In genomic region chr17:1583569-1583968, GRCh38 we compare ENCODE assay signal across 29 cellular contexts. TPM values are rescaled to one million over a fixed set of nuclear protein-coding genes. Genes with fewer than 3 reads are reported as not detected.
DNase-seq lines count a peak whose midpoint lies in the region; ATAC-seq and TF ChIP-seq lines count a peak whose summit lies in the region.
"Had no signal": no experiment of that assay in that cellular context is flagged by ENCODE, and none has a peak within 500 bp of the region (broad histone marks: within the 10 kb centered on the region; RNA-seq: fewer than 3 reads in every experiment).

No MANE protein-coding gene starts in this region.

- H3K36me3 Mint-ChIP-seq in stimulated activated effector memory CD8-positive, alpha-beta T cell treated with anti-CD3 and anti-CD28 coated beads, Interleukin-12 subunit alpha, Interleukin-12 subunit beta, amount 100 ng/mL, for 72 hours, result no peaks in the 10 kb centered on the region
- no peaks in the 10 kb centered on the region for H3K36me3 Mint-ChIP-seq in Calu3 (ENCODE audit: insufficient read depth, unreplicated experiment)
- H3K36me3 Mint-ChIP-seq: activated naive CD4-positive, alpha-beta T cell treated with anti-CD3 and anti-CD28 coated beads, Interleukin-2, amount 10 ng/mL, durations not matched to agents 7 days and 5 days; IgD-negative memory B cell had no signal

- no peak for ATAC-seq in stimulated activated effector memory CD8-positive, alpha-beta T cell treated with anti-CD3 and anti-CD28 coated beads, Interleukin-12 subunit alpha, Interleukin-12 subunit beta, amount 100 ng/mL, for 72 hours
- ATAC-seq: gastroesophageal sphincter, GM23338, upper lobe of right lung had no signal

- CTCF ChIA-PET in RWPE1 (lab: Yijun Ruan, JAX), result no interaction called here
- CTCF ChIA-PET in Calu3 (lab: Charles Lee), result no interaction called here

- TF ChIP-seq CTCF in RWPE1 (conservative IDR thresholded peaks at IDR 0.05; ENCODE audit: low read depth) (no peak), Calu3 (IDR thresholded peaks at IDR 0.05; ENCODE audit: unreplicated experiment) (no peak)

- DNase-seq in GF-D8 (lab: John Stamatoyannopoulos, UW) (peak; percentile 23), RWPE1 (ENCODE audit: low spot score) (no peak), cerebellum (ENCODE audit: low spot score) (peak; percentile 64), NCI-H748 treated with DMSO at 0.1 percent for 48 hours (lab: John Stamatoyannopoulos, UW) (no peak), DMS53 (lab: John Stamatoyannopoulos, UW) (no peak), AML-193 (lab: John Stamatoyannopoulos, UW) (no peak), Calu3 (no peak)
- DNase-seq in stimulated activated effector memory CD8-positive, alpha-beta T cell treated with anti-CD3 and anti-CD28 coated beads, Interleukin-12 subunit alpha, Interleukin-12 subunit beta, amount 100 ng/mL, for 72 hours (ENCODE audit: low spot score in 2 of 2), result no peak
- DNase-seq: activated CD4-positive, alpha-beta memory T cell treated with anti-CD3 and anti-CD28 coated beads, Interleukin-2, amount 10 ng/mL, durations not matched to agents 7 days and 5 days; activated CD8-positive, alpha-beta memory T cell treated with anti-CD3 and anti-CD28 coated beads, Interleukin-2, amount 50 U/mL, for 48 hours; activated naive CD4-positive, alpha-beta T cell treated with anti-CD3 and anti-CD28 coated beads, Interleukin-2, amount 10 ng/mL, durations not matched to agents 7 days and 5 days; amniotic stem cell; effector CD4-positive, alpha-beta T cell; hippocampal formation; mesendoderm; NCI-H1092 treated with DMSO at 0.1 percent for 48 hours; NCI-H1694 treated with DMSO at 0.1 percent for 48 hours; NCI-H446 treated with DMSO at 0.1 percent for 48 hours; NCI-H82; stimulated activated CD4-positive, alpha-beta T cell treated with anti-CD3 and anti-CD28 coated beads, Interleukin-4, amount 100 ng/mL, for 24 hours; upper lobe of right lung had no signal

- no peak overlapping the region for H3K4me3 Mint-ChIP-seq in stimulated activated effector memory CD8-positive, alpha-beta T cell treated with anti-CD3 and anti-CD28 coated beads, Interleukin-12 subunit alpha, Interleukin-12 subunit beta, amount 100 ng/mL, for 72 hours
- H3K4me3 Mint-ChIP-seq in Calu3 (ENCODE audit: low read depth, unreplicated experiment), result no peak overlapping the region
- H3K4me3 Mint-ChIP-seq: activated CD4-positive, alpha-beta memory T cell treated with anti-CD3 and anti-CD28 coated beads, Interleukin-2, amount 10 ng/mL, durations not matched to agents 7 days and 5 days; activated naive CD4-positive, alpha-beta T cell treated with anti-CD3 and anti-CD28 coated beads, Interleukin-2, amount 10 ng/mL, durations not matched to agents 7 days and 5 days; activated T-helper 1 cell treated with anti-CD3 and anti-CD28 coated beads, Interleukin-12 subunit alpha, Interleukin-12 subunit beta, Interleukin-2, Interleukin-4 antibody, amounts not matched to agents 30 ng/mL and 10 ng/mL and 1 ng/mL, durations not matched to agents 14 hours and 24 hours and 36 hours; brain; GM23338; T-helper 1 cell treated with Interleukin-12 subunit alpha and Interleukin-12 subunit beta and Interleukin-4 antibody, amounts not matched to agents 30 μg/mL and 1 μg/mL, for 36 hours had no signal

- H3K27me3 Mint-ChIP-seq in Calu3 (ENCODE audit: unreplicated experiment), result no peaks in the 10 kb centered on the region
- H3K27me3 Mint-ChIP-seq: activated CD4-positive, alpha-beta memory T cell treated with anti-CD3 and anti-CD28 coated beads, Interleukin-2, amount 10 ng/mL, durations not matched to agents 7 days and 5 days; brain; IgD-negative memory B cell had no signal

- H3K27ac Mint-ChIP-seq in stimulated activated effector memory CD8-positive, alpha-beta T cell treated with anti-CD3 and anti-CD28 coated beads, Interleukin-12 subunit alpha, Interleukin-12 subunit beta, amount 100 ng/mL, for 72 hours, result peak overlapping the region; percentile 52
- H3K27ac Mint-ChIP-seq in Calu3 (ENCODE audit: unreplicated experiment), result no peak overlapping the region
- H3K27ac Mint-ChIP-seq: activated CD4-positive, alpha-beta memory T cell treated with anti-CD3 and anti-CD28 coated beads, Interleukin-2, amount 10 ng/mL, durations not matched to agents 7 days and 5 days; activated naive CD4-positive, alpha-beta T cell treated with anti-CD3 and anti-CD28 coated beads, Interleukin-2, amount 10 ng/mL, durations not matched to agents 7 days and 5 days; activated T-helper 1 cell treated with anti-CD3 and anti-CD28 coated beads, Interleukin-12 subunit alpha, Interleukin-12 subunit beta, Interleukin-2, Interleukin-4 antibody, amounts not matched to agents 30 ng/mL and 10 ng/mL and 1 ng/mL, durations not matched to agents 14 hours and 24 hours and 36 hours; GM23338; T-helper 1 cell treated with Interleukin-12 subunit alpha and Interleukin-12 subunit beta and Interleukin-4 antibody, amounts not matched to agents 30 μg/mL and 1 μg/mL, for 36 hours had no signal

- intact Hi-C loops in Calu3 (cut with micrococcal nuclease; ENCODE audit: unreplicated experiment), result no loop called here

- no peaks in the 10 kb centered on the region for H3K9me3 Mint-ChIP-seq in stimulated activated effector memory CD8-positive, alpha-beta T cell treated with anti-CD3 and anti-CD28 coated beads, Interleukin-12 subunit alpha, Interleukin-12 subunit beta, amount 100 ng/mL, for 72 hours
- no peaks in the 10 kb centered on the region for H3K9me3 Mint-ChIP-seq in Calu3 (ENCODE audit: low read depth, unreplicated experiment)
- H3K9me3 Mint-ChIP-seq: activated CD4-positive, alpha-beta memory T cell treated with anti-CD3 and anti-CD28 coated beads, Interleukin-2, amount 10 ng/mL, durations not matched to agents 7 days and 5 days; activated naive CD4-positive, alpha-beta T cell treated with anti-CD3 and anti-CD28 coated beads, Interleukin-2, amount 10 ng/mL, durations not matched to agents 7 days and 5 days; activated T-helper 1 cell treated with anti-CD3 and anti-CD28 coated beads, Interleukin-12 subunit alpha, Interleukin-12 subunit beta, Interleukin-2, Interleukin-4 antibody, amounts not matched to agents 30 ng/mL and 10 ng/mL and 1 ng/mL, durations not matched to agents 14 hours and 24 hours and 36 hours; brain; GM23338; IgD-negative memory B cell; T-helper 1 cell treated with Interleukin-12 subunit alpha and Interleukin-12 subunit beta and Interleukin-4 antibody, amounts not matched to agents 30 μg/mL and 1 μg/mL, for 36 hours had no signal

- H3K4me1 Mint-ChIP-seq in stimulated activated effector memory CD8-positive, alpha-beta T cell treated with anti-CD3 and anti-CD28 coated beads, Interleukin-12 subunit alpha, Interleukin-12 subunit beta, amount 100 ng/mL, for 72 hours, result no peaks in the 10 kb centered on the region
- no peaks in the 10 kb centered on the region for H3K4me1 Mint-ChIP-seq in Calu3 (ENCODE audit: low read depth, unreplicated experiment)
- H3K4me1 Mint-ChIP-seq: activated CD4-positive, alpha-beta memory T cell treated with anti-CD3 and anti-CD28 coated beads, Interleukin-2, amount 10 ng/mL, durations not matched to agents 7 days and 5 days; activated naive CD4-positive, alpha-beta T cell treated with anti-CD3 and anti-CD28 coated beads, Interleukin-2, amount 10 ng/mL, durations not matched to agents 7 days and 5 days; brain; IgD-negative memory B cell had no signal

- no TSS peak for BruUV-seq in Calu3 (replicated peaks; lab: Mats Ljungman, UMichigan)

- POLR2A ChIA-PET in RWPE1 (lab: Yijun Ruan, JAX; ENCODE audit: low non-redundant PET), result no interaction called here

- H3K27ac ChIP-seq in RWPE1, result peak overlapping the region; percentile 64
- H3K27ac ChIP-seq: C4-2B, gastroesophageal sphincter, prostate gland, upper lobe of right lung had no signal

RNA-seq across cellular contexts. Expression of gene PITPNA, which starts 21.0 kb away (rescaled TPM):
- 22.9 TPM for total RNA-seq in cerebellum
- total RNA-seq in Calu3 (2022), result 52.0 and 59.4 TPM in 2 replicates

RNA-seq across cellular contexts. Expression of gene SLC43A2, which starts 45.1 kb away (rescaled TPM):
- 18.0 TPM for total RNA-seq in cerebellum
- 3.3 TPM in 2 replicates for total RNA-seq in Calu3 (2022)

Comparison
In these comparisons a context has a peak if more than half of its experiments do, and no peak if none do; other contexts are left out.
1. DNase-seq: peak in GF-D8 (single experiment) and cerebellum (single experiment); none in RWPE1 (single experiment), stimulated activated effector memory CD8-positive, alpha-beta T cell treated with anti-CD3 and anti-CD28 coated beads, Interleukin-12 subunit alpha, Interleukin-12 subunit beta, amount 100 ng/mL, for 72 hours (0 of 2), NCI-H748 treated with DMSO at 0.1 percent for 48 hours (single experiment), DMS53 (single experiment), AML-193 (0 of 2) and Calu3 (single experiment).